In genomic region chr20:31547017-31547675, GRCh38 we compare ENCODE assay signal across 8 cellular contexts. TPM values are rescaled to one million over a fixed set of nuclear protein-coding genes. Genes with fewer than 3 reads are reported as not detected.
A peak's percentile ranks its signal among the peaks of the same experiment; 100 is the strongest.
DNase-seq lines count a peak whose midpoint lies in the region; ATAC-seq and TF ChIP-seq lines count a peak whose summit lies in the region.

No MANE protein-coding gene starts in this region.

- no peaks in the 10 kb centered on the region for H3K4me1 ChIP-seq in effector memory CD4-positive, alpha-beta T cell (ENCODE audit: control insufficient read depth, insufficient read depth, low read length, poor library complexity, severe bottlenecking)

- peak overlapping the region; percentile 87 for H3K4me3 Mint-ChIP-seq in activated CD8-positive, alpha-beta T cell treated with anti-CD3 and anti-CD28 coated beads, Interleukin-2, amount 10 ng/mL, durations not matched to agents 7 days and 5 days

- H3K9me3 ChIP-seq in effector memory CD4-positive, alpha-beta T cell (ENCODE audit: control insufficient read depth, low read length) = no peaks in the 10 kb centered on the region

- peak; percentile 74 for ATAC-seq in GM18907 (IDR thresholded peaks at IDR 0.05; ENCODE audit: unreplicated experiment)
- ATAC-seq in HG03175 (IDR thresholded peaks at IDR 0.05; ENCODE audit: unreplicated experiment) = peak; percentile 83
- ATAC-seq in activated CD8-positive, alpha-beta T cell treated with anti-CD3 and anti-CD28 coated beads, Interleukin-2, amount 10 ng/mL, durations not matched to agents 7 days and 5 days = peak; percentile 79

- peaks cover 30% of the 10 kb centered on the region for H3K4me1 Mint-ChIP-seq in activated CD8-positive, alpha-beta T cell treated with anti-CD3 and anti-CD28 coated beads, Interleukin-2, amount 10 ng/mL, durations not matched to agents 7 days and 5 days (ENCODE audit: low read depth)

- CTCF ChIA-PET in activated CD8-positive, alpha-beta T cell treated with anti-CD3 and anti-CD28 coated beads, Interleukin-2, amount 10 ng/mL, durations not matched to agents 7 days and 5 days (lab: Charles Lee) = interaction anchor here (1.4 to 5.3 kb wide), 7 partner anchors 10 to 176 kb away, joined by 4 to 45 read pairs (median 5); partner anchors contain the start of gene BCL2L1

- H3K4me3 ChIP-seq in AG09309 (ENCODE audit: control insufficient read depth, low read depth, low read length) = peak overlapping the region; percentile 34
- H3K4me3 ChIP-seq in effector memory CD4-positive, alpha-beta T cell (ENCODE audit: insufficient read depth, low read depth, low read length, poor library complexity, severe bottlenecking) = peak overlapping the region; percentile 48

- H3K27ac Mint-ChIP-seq in activated CD8-positive, alpha-beta T cell treated with anti-CD3 and anti-CD28 coated beads, Interleukin-2, amount 10 ng/mL, durations not matched to agents 7 days and 5 days = peak overlapping the region; percentile 98

- POLR2A ChIA-PET in activated CD8-positive, alpha-beta T cell treated with anti-CD3 and anti-CD28 coated beads, Interleukin-2, amount 10 ng/mL, durations not matched to agents 7 days and 5 days (lab: Charles Lee) = interaction anchor here (0.7 to 1.7 kb wide), 4 partner anchors 14 to 56 kb away, joined by 3 to 4 read pairs (median 3); no protein-coding TSS in a partner anchor

- no peaks in the 10 kb centered on the region for H3K27me3 ChIP-seq in effector memory CD4-positive, alpha-beta T cell (replicated peaks; ENCODE audit: control insufficient read depth, insufficient read depth, low read length, poor library complexity, severe bottlenecking)

- peaks cover 46% of the 10 kb centered on the region for H3K36me3 ChIP-seq in effector memory CD4-positive, alpha-beta T cell (ENCODE audit: control insufficient read depth, insufficient read depth, low read length)

- DNase-seq in AG09309 (ENCODE audit: low read depth) (no peak), NCI-H748 (lab: John Stamatoyannopoulos, UW; ENCODE audit: unreplicated experiment) (peak; percentile 89), medulla oblongata (ENCODE audit: extremely low spot score) (peak; percentile 82)
- DNase-seq in activated CD8-positive, alpha-beta T cell treated with anti-CD3 and anti-CD28 coated beads, Interleukin-2, amount 10 ng/mL, durations not matched to agents 7 days and 5 days = peak; percentile 87
- peak; percentile 67 to 74 (median 70) for DNase-seq in effector memory CD4-positive, alpha-beta T cell
- peak; percentile 61 to 68 (median 68) for DNase-seq in stimulated activated CD4-positive, alpha-beta T cell treated with anti-CD3 and anti-CD28 coated beads, TNF-alpha, amount 100 ng/mL, for 48 hours (ENCODE audit: low read depth in 3 of 3)

- H3K27ac ChIP-seq in effector memory CD4-positive, alpha-beta T cell (ENCODE audit: insufficient read depth, low read length, poor library complexity, severe bottlenecking) = peak overlapping the region; percentile 80

- no peaks in the 10 kb centered on the region for H3K27me3 Mint-ChIP-seq in activated CD8-positive, alpha-beta T cell treated with anti-CD3 and anti-CD28 coated beads, Interleukin-2, amount 10 ng/mL, durations not matched to agents 7 days and 5 days (ENCODE audit: low read depth)

- no peak for TF ChIP-seq CTCF in AG09309 (IDR thresholded peaks at IDR 0.05; ENCODE audit: control insufficient read depth, insufficient read depth, low read depth, low read length, missing control alignments)

- H3K36me3 Mint-ChIP-seq in activated CD8-positive, alpha-beta T cell treated with anti-CD3 and anti-CD28 coated beads, Interleukin-2, amount 10 ng/mL, durations not matched to agents 7 days and 5 days (ENCODE audit: low read depth) = peaks cover 67% of the 10 kb centered on the region

- H3K9me3 Mint-ChIP-seq in activated CD8-positive, alpha-beta T cell treated with anti-CD3 and anti-CD28 coated beads, Interleukin-2, amount 10 ng/mL, durations not matched to agents 7 days and 5 days (ENCODE audit: insufficient read depth) = no peaks in the 10 kb centered on the region

RNA-seq across cellular contexts. Expression of gene HM13, which starts 32.9 kb away (rescaled TPM):
- 100 to 1,000 TPM; 117 to 127 TPM for total RNA-seq in activated CD8-positive, alpha-beta T cell treated with anti-CD3 and anti-CD28 coated beads, Interleukin-2, amount 10 ng/mL, durations not matched to agents 7 days and 5 days

RNA-seq across cellular contexts. Expression of gene ID1, which starts 57.9 kb away (rescaled TPM):
- under 1 TPM; 0.42 to 0.50 TPM for total RNA-seq in activated CD8-positive, alpha-beta T cell treated with anti-CD3 and anti-CD28 coated beads, Interleukin-2, amount 10 ng/mL, durations not matched to agents 7 days and 5 days
